Comparison of ENCODE assay signal across 9 cellular contexts in genomic region chr6:71404145-71404966, GRCh38.
DNase-seq lines count a peak whose midpoint lies in the region; ATAC-seq, FAIRE-seq and TF ChIP-seq lines count a peak whose summit lies in the region.
"Had no signal": no experiment of that assay in that cellular context is flagged by ENCODE, and none has a peak within 500 bp of the region (broad histone marks: within the 10 kb centered on the region; RNA-seq: fewer than 3 reads in every experiment).

No MANE protein-coding gene starts in this region.

- FAIRE-seq in pancreas (lab: Jason Lieb, UNC) = no peak

- H3K27ac Mint-ChIP-seq in immature natural killer cell = no peak overlapping the region

- H3K36me3 ChIP-seq in pancreas (peaks cover 0 to 6% (median 0%) of the 10 kb centered on the region in 3 donors), vagina (no peaks in the 10 kb centered on the region)
- H3K36me3 ChIP-seq: uterus had no signal

- DNase-seq in EL = peak; percentile 93
- DNase-seq in SW480 (ENCODE audit: low spot score) = peak; percentile 32
- peak; percentile 78 to 85 for DNase-seq in foreskin fibroblast
- no peak for DNase-seq in pancreas
- no peak for DNase-seq in substantia nigra (lab: John Stamatoyannopoulos, UW)
- no peak for DNase-seq in vagina (ENCODE audit: extremely low spot score in 2 of 2)
- DNase-seq in immature natural killer cell = no peak
- DNase-seq: uterus had no signal

- H3K27ac ChIP-seq in pancreas = peak overlapping the region; percentile 27 to 74 (median 62)
- H3K27ac ChIP-seq in substantia nigra (ENCODE audit: low read depth, low read length, poor library complexity, severe bottlenecking) = no peak overlapping the region
- no peak overlapping the region for H3K27ac ChIP-seq in vagina
- H3K27ac ChIP-seq: uterus had no signal

- peak; percentile 82 to 93 (median 92) for ATAC-seq in pancreas
- no peak for ATAC-seq in HG02981 (IDR thresholded peaks at IDR 0.05; ENCODE audit: unreplicated experiment)

- TF ChIP-seq CTCF in foreskin fibroblast (IDR thresholded peaks at IDR 0.05; ENCODE audit: low read depth, low read length) (no peak), pancreas (IDR thresholded peaks at IDR 0.05) (no peak), vagina (IDR thresholded peaks at IDR 0.05) (no peak)

- H3K9me3 Mint-ChIP-seq in immature natural killer cell = no peaks in the 10 kb centered on the region

- H3K27me3 Mint-ChIP-seq in immature natural killer cell (ENCODE audit: low read depth in 3 of 3) = peaks cover under 1 to 3% (median 2%) of the 10 kb centered on the region in 3 donors

- H3K4me3 Mint-ChIP-seq in immature natural killer cell = no peak overlapping the region

- 49 to 56% methylated on average over 4 of the region's 4 CpGs for WGBS in pancreas, 2 donors

- H3K4me1 Mint-ChIP-seq in immature natural killer cell = no peaks in the 10 kb centered on the region

- H3K27me3 ChIP-seq in pancreas = no peaks in the 10 kb centered on the region
- no peaks in the 10 kb centered on the region for H3K27me3 ChIP-seq in vagina
- H3K27me3 ChIP-seq: uterus had no signal

- H3K4me3 ChIP-seq in foreskin fibroblast (ENCODE audit: low read depth in 1 of 2, low read length in 2 of 2) (no peak overlapping the region), pancreas (peak overlapping the region in 2 of 4 donors; percentile 22 to 30), vagina (no peak overlapping the region)
- H3K4me3 ChIP-seq: uterus had no signal

- H3K4me1 ChIP-seq in pancreas (peaks cover 0 to 19% (median 5%) of the 10 kb centered on the region in 3 donors), vagina (no peaks in the 10 kb centered on the region)
- H3K4me1 ChIP-seq: uterus had no signal

- no peak for TF ChIP-seq POLR2A in vagina (IDR thresholded peaks at IDR 0.05)

- H3K36me3 Mint-ChIP-seq in immature natural killer cell = no peaks in the 10 kb centered on the region

- intact Hi-C loops in pancreas (cut with DNase I) (no loop called here), vagina (cut with DNase I) (no loop called here)

- H3K9me3 ChIP-seq in pancreas (no peaks in the 10 kb centered on the region), vagina (no peaks in the 10 kb centered on the region)
- H3K9me3 ChIP-seq: uterus had no signal

Comparison
In these comparisons a context has a peak if more than half of its experiments do, and no peak if none do; other contexts are left out.
1. DNase-seq: peak in EL (single experiment), SW480 (single experiment) and foreskin fibroblast (2 of 2); none in pancreas (0 of 6), substantia nigra (0 of 49), vagina (0 of 2) and immature natural killer cell (0 of 3).
2. H3K27ac ChIP-seq: peak in pancreas (4 of 4); none in substantia nigra (single experiment) and vagina (single experiment).